Comparison of ENCODE assay signal across 31 cellular contexts in the genomic region with DNA sequence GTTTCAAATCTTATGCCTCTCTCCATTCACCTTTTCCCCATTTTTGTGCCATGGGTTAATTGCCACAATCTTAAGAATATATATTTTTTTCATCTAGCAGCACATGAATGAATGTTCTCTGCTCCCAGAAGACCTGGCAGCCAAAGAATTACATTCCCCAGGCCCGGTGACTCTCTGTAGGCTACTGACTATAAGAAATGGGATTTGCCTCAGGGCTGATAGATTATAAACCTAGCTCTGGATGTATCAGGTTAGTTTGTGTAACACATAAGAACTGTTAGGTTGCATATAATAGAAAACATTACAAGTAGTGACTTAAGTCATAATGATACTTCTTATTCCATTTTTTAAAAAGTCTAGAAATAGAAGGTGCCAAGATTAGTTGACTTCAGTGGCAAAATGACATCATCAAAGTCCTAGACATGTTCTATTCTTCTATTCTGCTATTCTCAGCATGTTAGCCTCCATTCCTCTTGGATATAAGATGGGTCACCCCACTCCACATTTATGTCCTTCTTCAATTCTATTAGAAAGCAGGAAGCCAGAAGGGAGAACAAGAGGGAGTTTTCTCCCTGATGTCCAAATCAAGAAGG. TPM values are rescaled to one million over a fixed set of nuclear protein-coding genes. Genes with fewer than 3 reads are reported as not detected.
"Had no signal": no experiment of that assay in that cellular context is flagged by ENCODE, and none has a peak within 500 bp of the region (broad histone marks: within the 10 kb centered on the region; RNA-seq: fewer than 3 reads in every experiment).

No MANE protein-coding gene starts in this region.

- H3K9me3 ChIP-seq: left lung, neutrophil, psoas muscle, right atrium auricular region, stomach, testis, tibial artery, upper lobe of left lung, vagina had no signal

- DNase-seq: hypothalamus; immature natural killer cell; kidney; left colon; left lung; mesendoderm; naive B cell; natural killer cell; nephron progenitor cell; occipital lobe; psoas muscle; stimulated activated CD4-positive, alpha-beta T cell treated with anti-CD3 and anti-CD28 coated beads, Interleukin-12 subunit alpha, Interleukin-12 subunit beta, amount 100 ng/mL, for 4 hours; stimulated activated CD4-positive, alpha-beta T cell treated with anti-CD3 and anti-CD28 coated beads, Interleukin-15, amount 100 ng/mL, for 24 hours; stimulated activated CD4-positive, alpha-beta T cell treated with anti-CD3 and anti-CD28 coated beads, Interleukin-2, amount 100 ng/mL, for 24 hours; stimulated activated CD4-positive, alpha-beta T cell treated with anti-CD3 and anti-CD28 coated beads, Interleukin-4, amount 100 ng/mL, for 1 hour; stimulated activated naive B cell treated with anti-CD40 and anti-IgM and Interleukin-4, amounts not matched to agents 10 μg/mL and 1 μg/mL and 100 μg/mL, for 72 hours; stimulated activated naive CD8-positive, alpha-beta T cell treated with anti-CD3 and anti-CD28 coated beads, Interleukin-15, Interleukin-2, amounts not matched to agents 100 U/mL and 50 U/mL, for 24 hours; stomach; testis; tibial artery; upper lobe of left lung had no signal

- H3K4me1 ChIP-seq: left lung, neural progenitor cell, parathyroid adenoma, psoas muscle, right atrium auricular region, stomach, testis, upper lobe of left lung, vagina had no signal

- H3K27ac ChIP-seq: left lung, neural progenitor cell, neutrophil, parathyroid adenoma, psoas muscle, right atrium auricular region, skin epidermis, stomach, testis, tibial artery, upper lobe of left lung, vagina had no signal

- H3K36me3 Mint-ChIP-seq: immature natural killer cell; mesothelial cell of epicardium; naive B cell; natural killer cell; neural progenitor cell; stimulated activated naive B cell treated with anti-CD40 and anti-IgM and Interleukin-4, amounts not matched to agents 10 μg/mL and 1 μg/mL and 100 μg/mL, for 72 hours had no signal

- H3K9me3 Mint-ChIP-seq: mesothelial cell of epicardium; nephron progenitor cell; neural progenitor cell; stimulated activated naive B cell treated with anti-CD40 and anti-IgM and Interleukin-4, amounts not matched to agents 10 μg/mL and 1 μg/mL and 100 μg/mL, for 72 hours had no signal

- H3K36me3 ChIP-seq: left lung, neural progenitor cell, neutrophil, right atrium auricular region, stomach, tibial artery, upper lobe of left lung, vagina had no signal

- ATAC-seq: left colon; left lung; natural killer cell; psoas muscle; sciatic nerve; stimulated activated naive B cell treated with anti-CD40 and anti-IgM and Interleukin-4, amounts not matched to agents 10 μg/mL and 1 μg/mL and 100 μg/mL, for 72 hours; stimulated activated naive CD8-positive, alpha-beta T cell treated with anti-CD3 and anti-CD28 coated beads, Interleukin-15, Interleukin-2, amounts not matched to agents 100 U/mL and 50 U/mL, for 24 hours had no signal

- H3K27me3 ChIP-seq: left lung, neural progenitor cell, neutrophil, right atrium auricular region, stomach, testis, tibial artery, upper lobe of left lung, vagina had no signal

- H3K4me3 Mint-ChIP-seq: immature natural killer cell; mesothelial cell of epicardium; naive B cell; natural killer cell; nephron progenitor cell; neural progenitor cell; stimulated activated naive B cell treated with anti-CD40 and anti-IgM and Interleukin-4, amounts not matched to agents 10 μg/mL and 1 μg/mL and 100 μg/mL, for 72 hours had no signal

- H3K4me3 ChIP-seq: left lung, lung, neural progenitor cell, psoas muscle, right atrium auricular region, skin epidermis, stomach, testis, tibial artery, upper lobe of left lung, vagina had no signal

- H3K27ac Mint-ChIP-seq: immature natural killer cell; mesothelial cell of epicardium; naive B cell; natural killer cell; nephron progenitor cell; neural progenitor cell; stimulated activated naive B cell treated with anti-CD40 and anti-IgM and Interleukin-4, amounts not matched to agents 10 μg/mL and 1 μg/mL and 100 μg/mL, for 72 hours had no signal

- H3K9ac ChIP-seq: neural progenitor cell, parathyroid adenoma had no signal

- H2AFZ ChIP-seq: neural progenitor cell, parathyroid adenoma had no signal

- H3K79me2 ChIP-seq: parathyroid adenoma had no signal

- H3K4me1 Mint-ChIP-seq: immature natural killer cell; naive B cell; natural killer cell; nephron progenitor cell; stimulated activated naive B cell treated with anti-CD40 and anti-IgM and Interleukin-4, amounts not matched to agents 10 μg/mL and 1 μg/mL and 100 μg/mL, for 72 hours had no signal

- H3K4me2 ChIP-seq: neural progenitor cell had no signal

RNA-seq across cellular contexts. Expression of gene ZNF474, which starts 10.9 kb away (rescaled TPM):
- total RNA-seq: left colon, osteocyte, right atrium auricular region had no signal
- polyA plus RNA-seq: immature natural killer cell had no signal

RNA-seq across cellular contexts. Expression of gene LOX, which starts 40.4 kb away (rescaled TPM):
- polyA plus RNA-seq: immature natural killer cell had no signal
